ENCODE assay signal across 2 cellular contexts in genomic region chr9:111066427-111066826, GRCh38.
TF ChIP-seq lines count a peak whose summit lies in the region.

No MANE protein-coding gene starts in this region.

TF ChIP-seq in liver, 16 proteins besides CTCF, POLR2A, EP300 and RAD21:
- no peak for TF ChIP-seq EGR1 (IDR thresholded peaks at IDR 0.05; ENCODE audit: low read depth in 2 of 2)
- TF ChIP-seq NR2F2 (IDR thresholded peaks at IDR 0.05) = peak; percentile 31

TF ChIP-seq in HepG2, 621 proteins besides CTCF, POLR2A, EP300 and RAD21:
- no peak for TF ChIP-seq SRSF1 (optimal IDR thresholded peaks at IDR 0.05; ENCODE audit: low read depth, low read length)
- TF ChIP-seq BCL3 (CRISPR knock-in tag; IDR thresholded peaks at IDR 0.05) = no peak
